ENCODE assay signal across 20 cellular contexts in the genomic region with DNA sequence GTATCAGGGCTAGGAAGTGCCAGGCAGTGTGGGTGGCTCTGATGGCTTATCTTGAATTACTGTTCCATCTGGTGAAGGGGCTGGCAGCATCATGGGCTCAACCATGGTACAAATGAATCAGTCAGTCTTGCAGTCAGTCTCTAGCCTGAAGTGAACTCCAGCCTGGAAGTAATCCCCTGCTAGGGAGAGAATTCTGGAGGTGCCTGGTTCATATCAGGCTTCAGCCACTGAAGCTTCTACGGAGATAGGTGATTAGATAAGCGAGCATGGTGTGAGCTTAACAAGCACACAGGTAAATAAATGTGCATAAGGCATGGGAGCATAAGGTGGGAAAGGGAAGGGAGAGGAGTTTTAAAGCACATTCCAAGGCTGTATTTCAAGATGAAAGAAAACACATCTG.
"Had no signal": no experiment of that assay in that cellular context is flagged by ENCODE, and none has a peak within 500 bp of the region (broad histone marks: within the 10 kb centered on the region; RNA-seq: fewer than 3 reads in every experiment).

No MANE protein-coding gene starts in this region.

- DNase-seq: cortex of kidney; dorsolateral prefrontal cortex; effector CD8-positive, alpha-beta T cell; left colon; left ventricle myocardium superior; naive thymus-derived CD4-positive, alpha-beta T cell; spleen; stimulated activated CD4-positive, alpha-beta T cell treated with anti-CD3 and anti-CD28 coated beads, Interleukin-15, amount 100 ng/mL, for 24 hours; stimulated activated CD4-positive, alpha-beta T cell treated with anti-CD3 and anti-CD28 coated beads, Interleukin-1b, Interleukin-23, amount 100 ng/mL, for 48 hours; stimulated activated CD4-positive, alpha-beta T cell treated with anti-CD3 and anti-CD28 coated beads, Interleukin-4, amount 100 ng/mL, for 24 hours; stimulated activated naive CD4-positive, alpha-beta T cell; stomach; substantia nigra; transverse colon had no signal

- H3K36me3 ChIP-seq: esophagus muscularis mucosa, gastroesophageal sphincter, spleen, stomach, thoracic aorta, transverse colon had no signal

- H3K27ac Mint-ChIP-seq: naive thymus-derived CD4-positive, alpha-beta T cell had no signal

- H3K36me3 Mint-ChIP-seq: naive thymus-derived CD4-positive, alpha-beta T cell had no signal

- H3K4me1 Mint-ChIP-seq: naive thymus-derived CD4-positive, alpha-beta T cell had no signal

- H3K27me3 ChIP-seq: dorsolateral prefrontal cortex, esophagus muscularis mucosa, gastroesophageal sphincter, spleen, stomach, transverse colon had no signal

- H3K27ac ChIP-seq: dorsolateral prefrontal cortex, epithelial cell of prostate, esophagus muscularis mucosa, gastroesophageal sphincter, spleen, stomach, thoracic aorta, transverse colon had no signal

- H3K4me1 ChIP-seq: esophagus muscularis mucosa, gastroesophageal sphincter, spleen, stomach, transverse colon had no signal

- ATAC-seq: gastroesophageal sphincter; left colon; left ventricle myocardium superior; naive thymus-derived CD4-positive, alpha-beta T cell; sciatic nerve had no signal

- H3K9me3 ChIP-seq: esophagus muscularis mucosa, gastroesophageal sphincter, spleen, stomach, thoracic aorta, transverse colon had no signal

- H3K4me3 Mint-ChIP-seq: naive thymus-derived CD4-positive, alpha-beta T cell had no signal

- H3K4me3 ChIP-seq: dorsolateral prefrontal cortex, esophagus muscularis mucosa, gastroesophageal sphincter, lung, spleen, stomach, thoracic aorta, transverse colon had no signal

- H3K27me3 Mint-ChIP-seq: naive thymus-derived CD4-positive, alpha-beta T cell had no signal
